ENCODE assay signal across 8 cellular contexts in genomic region chr1:32291145-32291707, GRCh38. TPM values are rescaled to one million over a fixed set of nuclear protein-coding genes. Genes with fewer than 3 reads are reported as not detected.
A peak's percentile ranks its signal among the peaks of the same experiment; 100 is the strongest.
DNase-seq lines count a peak whose midpoint lies in the region; ATAC-seq and TF ChIP-seq lines count a peak whose summit lies in the region.

No MANE protein-coding gene starts in this region.

- no peaks in the 10 kb centered on the region for H3K4me1 ChIP-seq in psoas muscle

- DNase-seq in activated T-cell treated with anti-CD3 and anti-CD28 coated beads, Interleukin-2, amount 50 U/mL, for 24 hours: no peak
- DNase-seq in activated T-cell treated with anti-CD3 and anti-CD28 coated beads for 4 hours (no peak), fibroblast of mammary gland (ENCODE audit: low read depth) (peak; percentile 58), psoas muscle (no peak)
- DNase-seq in activated CD4-positive, CD25-positive, alpha-beta regulatory T cell (lab: John Stamatoyannopoulos, UW): no peak

- H3K4me3 Mint-ChIP-seq in activated T-cell treated with anti-CD3 and anti-CD28 coated beads, Interleukin-2, amount 50 U/mL, for 24 hours: peak overlapping the region; percentile 100

- peak overlapping the region; percentile 98 for H3K27ac Mint-ChIP-seq in activated T-cell treated with anti-CD3 and anti-CD28 coated beads, Interleukin-2, amount 50 U/mL, for 24 hours

- H3K36me3 ChIP-seq in psoas muscle (ENCODE audit: insufficient read depth in 1 of 2, low read depth in 1 of 2): no peaks in the 10 kb centered on the region

- WGBS in psoas muscle, 3 donors: 70 to 74% (median 72%) methylated on average over 10 of the region's 10 CpGs

- intact Hi-C loops in psoas muscle (cut with DNase I): no loop called here

- ATAC-seq in SK-N-SH treated with all-trans-retinoic acid at 6 μM for 48 hours (peak; percentile 33; the same call in 2 of the 3 replicates), psoas muscle (no peak), HG03442 (IDR thresholded peaks at IDR 0.05; ENCODE audit: unreplicated experiment) (no peak), HG03378 (IDR thresholded peaks at IDR 0.05; ENCODE audit: unreplicated experiment) (no peak)

- H3K27me3 ChIP-seq in psoas muscle (ENCODE audit: insufficient read depth in 3 of 3, low read length in 2 of 3): no peaks in the 10 kb centered on the region

- H3K27ac ChIP-seq in psoas muscle: peak overlapping the region; percentile 78

- H3K4me3 ChIP-seq in fibroblast of mammary gland (ENCODE audit: control insufficient read depth, low read depth, low read length) (peak overlapping the region; percentile 91), psoas muscle (peak overlapping the region; percentile 78)

- TF ChIP-seq CTCF in fibroblast of mammary gland (conservative IDR thresholded peaks at IDR 0.05; ENCODE audit: control insufficient read depth, insufficient read depth, low read depth, low read length) (no peak), psoas muscle (IDR thresholded peaks at IDR 0.05) (no peak)

- H3K9me3 ChIP-seq in psoas muscle: no peaks in the 10 kb centered on the region

- no peaks in the 10 kb centered on the region for H3K27me3 Mint-ChIP-seq in activated T-cell treated with anti-CD3 and anti-CD28 coated beads, Interleukin-2, amount 50 U/mL, for 24 hours

- peaks cover 46% of the 10 kb centered on the region for H3K36me3 Mint-ChIP-seq in activated T-cell treated with anti-CD3 and anti-CD28 coated beads, Interleukin-2, amount 50 U/mL, for 24 hours (ENCODE audit: low read depth)

- H3K4me1 Mint-ChIP-seq in activated T-cell treated with anti-CD3 and anti-CD28 coated beads, Interleukin-2, amount 50 U/mL, for 24 hours (ENCODE audit: low read depth): peaks cover 51% of the 10 kb centered on the region

- no peaks in the 10 kb centered on the region for H3K9me3 Mint-ChIP-seq in activated T-cell treated with anti-CD3 and anti-CD28 coated beads, Interleukin-2, amount 50 U/mL, for 24 hours

TF ChIP-seq in SK-N-SH treated with all-trans-retinoic acid at 6 μM for 48 hours, 23 proteins besides CTCF, POLR2A, EP300 and RAD21:
- TF ChIP-seq ESRRG (CRISPR knock-in tag; IDR thresholded peaks at IDR 0.05): no peak
- TF ChIP-seq ZNF8 (CRISPR knock-in tag; IDR thresholded peaks at IDR 0.05): no peak
- TF ChIP-seq GLIS3 (CRISPR knock-in tag; IDR thresholded peaks at IDR 0.05): no peak
- TF ChIP-seq ZFP3 (CRISPR knock-in tag; IDR thresholded peaks at IDR 0.05): no peak
- no peak for TF ChIP-seq PPARA (CRISPR knock-in tag; IDR thresholded peaks at IDR 0.05; ENCODE audit: borderline replicate concordance)
- no peak for TF ChIP-seq ZC3H10 (CRISPR knock-in tag; IDR thresholded peaks at IDR 0.05)
- TF ChIP-seq, protein P1, sequence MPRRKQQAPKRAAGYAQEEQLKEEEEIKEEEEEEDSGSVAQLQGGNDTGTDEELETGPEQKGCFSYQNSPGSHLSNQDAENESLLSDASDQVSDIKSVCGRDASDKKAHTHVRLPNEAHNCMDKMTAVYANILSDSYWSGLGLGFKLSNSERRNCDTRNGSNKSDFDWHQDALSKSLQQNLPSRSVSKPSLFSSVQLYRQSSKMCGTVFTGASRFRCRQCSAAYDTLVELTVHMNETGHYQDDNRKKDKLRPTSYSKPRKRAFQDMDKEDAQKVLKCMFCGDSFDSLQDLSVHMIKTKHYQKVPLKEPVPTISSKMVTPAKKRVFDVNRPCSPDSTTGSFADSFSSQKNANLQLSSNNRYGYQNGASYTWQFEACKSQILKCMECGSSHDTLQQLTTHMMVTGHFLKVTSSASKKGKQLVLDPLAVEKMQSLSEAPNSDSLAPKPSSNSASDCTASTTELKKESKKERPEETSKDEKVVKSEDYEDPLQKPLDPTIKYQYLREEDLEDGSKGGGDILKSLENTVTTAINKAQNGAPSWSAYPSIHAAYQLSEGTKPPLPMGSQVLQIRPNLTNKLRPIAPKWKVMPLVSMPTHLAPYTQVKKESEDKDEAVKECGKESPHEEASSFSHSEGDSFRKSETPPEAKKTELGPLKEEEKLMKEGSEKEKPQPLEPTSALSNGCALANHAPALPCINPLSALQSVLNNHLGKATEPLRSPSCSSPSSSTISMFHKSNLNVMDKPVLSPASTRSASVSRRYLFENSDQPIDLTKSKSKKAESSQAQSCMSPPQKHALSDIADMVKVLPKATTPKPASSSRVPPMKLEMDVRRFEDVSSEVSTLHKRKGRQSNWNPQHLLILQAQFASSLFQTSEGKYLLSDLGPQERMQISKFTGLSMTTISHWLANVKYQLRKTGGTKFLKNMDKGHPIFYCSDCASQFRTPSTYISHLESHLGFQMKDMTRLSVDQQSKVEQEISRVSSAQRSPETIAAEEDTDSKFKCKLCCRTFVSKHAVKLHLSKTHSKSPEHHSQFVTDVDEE (CRISPR knock-in tag; IDR thresholded peaks at IDR 0.05): no peak
- TF ChIP-seq OSR1 (CRISPR knock-in tag; IDR thresholded peaks at IDR 0.05): no peak
- TF ChIP-seq ARNTL (CRISPR knock-in tag; IDR thresholded peaks at IDR 0.05; ENCODE audit: borderline replicate concordance, low read depth): no peak
- no peak for TF ChIP-seq CREB5 (CRISPR knock-in tag; IDR thresholded peaks at IDR 0.05; ENCODE audit: low read depth)
- TF ChIP-seq ZNF565 (CRISPR knock-in tag; conservative IDR thresholded peaks at IDR 0.05; ENCODE audit: low read depth): no peak
- TF ChIP-seq ZNF70 (CRISPR knock-in tag; IDR thresholded peaks at IDR 0.05): no peak
- no peak for TF ChIP-seq ZFP30 (CRISPR knock-in tag; IDR thresholded peaks at IDR 0.05)
- no peak for TF ChIP-seq TOX (CRISPR knock-in tag; IDR thresholded peaks at IDR 0.05; ENCODE audit: borderline replicate concordance)
- TF ChIP-seq, protein P2, sequence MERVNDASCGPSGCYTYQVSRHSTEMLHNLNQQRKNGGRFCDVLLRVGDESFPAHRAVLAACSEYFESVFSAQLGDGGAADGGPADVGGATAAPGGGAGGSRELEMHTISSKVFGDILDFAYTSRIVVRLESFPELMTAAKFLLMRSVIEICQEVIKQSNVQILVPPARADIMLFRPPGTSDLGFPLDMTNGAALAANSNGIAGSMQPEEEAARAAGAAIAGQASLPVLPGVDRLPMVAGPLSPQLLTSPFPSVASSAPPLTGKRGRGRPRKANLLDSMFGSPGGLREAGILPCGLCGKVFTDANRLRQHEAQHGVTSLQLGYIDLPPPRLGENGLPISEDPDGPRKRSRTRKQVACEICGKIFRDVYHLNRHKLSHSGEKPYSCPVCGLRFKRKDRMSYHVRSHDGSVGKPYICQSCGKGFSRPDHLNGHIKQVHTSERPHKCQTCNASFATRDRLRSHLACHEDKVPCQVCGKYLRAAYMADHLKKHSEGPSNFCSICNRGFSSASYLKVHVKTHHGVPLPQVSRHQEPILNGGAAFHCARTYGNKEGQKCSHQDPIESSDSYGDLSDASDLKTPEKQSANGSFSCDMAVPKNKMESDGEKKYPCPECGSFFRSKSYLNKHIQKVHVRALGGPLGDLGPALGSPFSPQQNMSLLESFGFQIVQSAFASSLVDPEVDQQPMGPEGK (CRISPR knock-in tag; IDR thresholded peaks at IDR 0.05; ENCODE audit: borderline replicate concordance): no peak
- no peak for TF ChIP-seq SNAI2 (CRISPR knock-in tag; IDR thresholded peaks at IDR 0.05)
- TF ChIP-seq TCF4 (CRISPR knock-in tag; IDR thresholded peaks at IDR 0.05; ENCODE audit: borderline replicate concordance): no peak

RNA-seq across cellular contexts. Expression of gene HDAC1, which starts 0.7 kb away (rescaled TPM):
- total RNA-seq in psoas muscle: 10 to 100 TPM; 11.8 to 17.2 (median 14.6) TPM
- polyA plus RNA-seq in psoas muscle: 10 to 100 TPM; 13.8 to 23.1 (median 17.0) TPM

RNA-seq across cellular contexts. Expression of gene LCK, which starts 40.2 kb away (rescaled TPM):
- under 1 TPM; 0.77 to 0.89 (median 0.82) TPM for total RNA-seq in psoas muscle
- under 1 TPM; 0.10 to 0.27 (median 0.26) TPM for polyA plus RNA-seq in psoas muscle

RNA-seq across cellular contexts. Expression of gene FAM167B, which starts 44.2 kb away (rescaled TPM):
- 1 to 10 TPM; 2.0 to 6.2 (median 3.3) TPM for total RNA-seq in psoas muscle
- 1 to 10 TPM; 3.1 to 5.2 (median 3.7) TPM for polyA plus RNA-seq in psoas muscle

RNA-seq across cellular contexts. Expression of gene MARCKSL1, which starts 44.8 kb away (rescaled TPM):
- 1 to 10 TPM; 5.6 to 9.5 (median 8.8) TPM for total RNA-seq in psoas muscle
- 10 to 100 TPM in 2 of 3 donors, 1 to 10 TPM in 1; 9.4 to 12.9 (median 12.2) TPM for polyA plus RNA-seq in psoas muscle
